ENCODE assay signal across 13 cellular contexts in the genomic region with DNA sequence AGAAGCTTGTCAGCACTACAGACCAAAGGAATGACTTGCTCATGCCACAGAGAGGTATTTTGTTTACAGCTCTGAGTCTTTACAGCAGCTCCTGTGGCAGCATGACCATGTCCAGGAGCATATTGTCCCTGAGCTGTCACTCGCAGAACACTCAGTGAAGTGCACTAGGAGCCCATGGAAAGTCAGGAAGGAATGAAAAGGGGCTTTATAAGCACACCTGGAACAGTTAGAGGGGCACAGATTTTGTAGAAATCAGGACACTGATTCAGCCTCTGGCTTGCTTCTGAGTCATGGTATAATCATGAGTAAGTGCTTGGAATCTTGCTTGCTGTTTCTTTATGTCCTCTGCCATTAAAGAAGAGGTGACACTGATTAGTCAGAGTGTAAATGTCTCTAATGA. TPM values are rescaled to one million over a fixed set of nuclear protein-coding genes. Genes with fewer than 3 reads are reported as not detected.
DNase-seq lines count a peak whose midpoint lies in the region; ATAC-seq and TF ChIP-seq lines count a peak whose summit lies in the region.
"Had no signal": no experiment of that assay in that cellular context is flagged by ENCODE, and none has a peak within 500 bp of the region (broad histone marks: within the 10 kb centered on the region; RNA-seq: fewer than 3 reads in every experiment).

No MANE protein-coding gene starts in this region.

- H3K27ac ChIP-seq in A673 (ENCODE audit: low read depth, low read length, poor library complexity, severe bottlenecking) (no peak overlapping the region), GM23248 (peak overlapping the region; percentile 63), body of pancreas (no peak overlapping the region)
- H3K27ac ChIP-seq: HL-60 had no signal

- POLR2A ChIA-PET in A673 (lab: Charles Lee; ENCODE audit: low non-redundant PET) (no interaction called here), WTC11 (lab: Charles Lee) (no interaction called here)

- peaks cover 13% of the 10 kb centered on the region for H3K4me1 Mint-ChIP-seq in WTC11
- H3K4me1 Mint-ChIP-seq: CD14-positive monocyte had no signal

- no peak overlapping the region for H2AFZ ChIP-seq in GM23248

- WGBS in GM23248 (ENCODE audit: low coverage in 1 of 2, low lambda C conversion rate in 2 of 2, missing lambda C conversion rate in 2 of 2), 2 experiments, result 86 to 95% methylated on average over 1 of the region's 1 CpG
- WGBS in body of pancreas, 2 donors, result 67 to 88% methylated on average over 1 of the region's 1 CpG

- TF ChIP-seq POLR2A in body of pancreas (IDR thresholded peaks at IDR 0.05), result no peak

- no peaks in the 10 kb centered on the region for H3K9me3 Mint-ChIP-seq in WTC11

- H3K9me3 ChIP-seq in A673 (ENCODE audit: low read depth, low read length, poor library complexity, severe bottlenecking) (no peaks in the 10 kb centered on the region), GM23248 (ENCODE audit: low read depth) (no peaks in the 10 kb centered on the region), body of pancreas (no peaks in the 10 kb centered on the region)
- H3K9me3 ChIP-seq: MG63 had no signal

- in situ Hi-C loops in GM23248 (cut with MboI), result no loop called here

- H3K36me3 Mint-ChIP-seq in WTC11, result peaks cover 12% of the 10 kb centered on the region

- peaks cover 23% of the 10 kb centered on the region for H3F3A ChIP-seq in GM23248 (ENCODE audit: insufficient read depth)

- H3K27ac Mint-ChIP-seq in WTC11, result peak overlapping the region; percentile 58; the same call in 1 of the 2 replicates
- H3K27ac Mint-ChIP-seq: CD14-positive monocyte had no signal

- no peak for TF ChIP-seq CTCF in A673 (conservative IDR thresholded peaks at IDR 0.05; ENCODE audit: low read depth, low read length)
- no peak for TF ChIP-seq CTCF in WTC11 (IDR thresholded peaks at IDR 0.05)
- TF ChIP-seq CTCF in fibroblast of pulmonary artery (IDR thresholded peaks at IDR 0.05; ENCODE audit: low read length, missing control alignments), result no peak
- TF ChIP-seq CTCF in body of pancreas (IDR thresholded peaks at IDR 0.05), result no peak

- CTCF ChIA-PET in A673 (lab: Charles Lee) (no interaction called here), WTC11 (lab: Charles Lee) (no interaction called here)

- H4K20me1 ChIP-seq in GM23248 (ENCODE audit: insufficient read depth), result no peaks in the 10 kb centered on the region

- DNase-seq in A673 (ENCODE audit: low spot score), result peak; percentile 1
- peak; percentile 83 for DNase-seq in GM23248
- DNase-seq in WTC11 (ENCODE audit: low spot score), result no peak
- peak; percentile 17 for DNase-seq in fibroblast of pulmonary artery (ENCODE audit: low read depth)
- DNase-seq in GF-D8 (lab: John Stamatoyannopoulos, UW), result no peak
- no peak for DNase-seq in activated naive CD4-positive, alpha-beta T cell treated with anti-CD3 and anti-CD28 coated beads, Interleukin-2, amount 50 U/mL, for 16 hours
- no peak for DNase-seq in body of pancreas
- no peak for DNase-seq in stimulated activated CD4-positive, alpha-beta T cell treated with anti-CD3 and anti-CD28 coated beads, Interleukin-2, amount 100 ng/mL, for 48 hours
- DNase-seq: MG63, NCI-H2227 treated with DMSO at 0.1 percent for 48 hours, T1000 had no signal

- H3K79me2 ChIP-seq in GM23248 (ENCODE audit: insufficient read depth), result peaks cover 33% of the 10 kb centered on the region

- H3K4me1 ChIP-seq in A673 (ENCODE audit: insufficient read depth, low read length, poor library complexity, severe bottlenecking), result no peaks in the 10 kb centered on the region
- peaks cover 21% of the 10 kb centered on the region for H3K4me1 ChIP-seq in GM23248 (ENCODE audit: insufficient read depth)
- H3K4me1 ChIP-seq in body of pancreas, result no peaks in the 10 kb centered on the region

- intact Hi-C loops in A673 (cut with micrococcal nuclease; ENCODE audit: unreplicated experiment) (no loop called here), body of pancreas (cut with DNase I) (no loop called here)

- peak overlapping the region; percentile 15 for H3K4me2 ChIP-seq in GM23248 (ENCODE audit: unreplicated experiment)

- H3K27me3 Mint-ChIP-seq in WTC11 (ENCODE audit: low read depth), result no peaks in the 10 kb centered on the region

- H3K4me3 Mint-ChIP-seq in WTC11, result no peak overlapping the region
- H3K4me3 Mint-ChIP-seq: CD14-positive monocyte had no signal

- no peaks in the 10 kb centered on the region for H3K27me3 ChIP-seq in A673 (replicated peaks; ENCODE audit: insufficient read depth, low read depth, low read length, poor library complexity)
- no peaks in the 10 kb centered on the region for H3K27me3 ChIP-seq in GM23248 (replicated peaks; ENCODE audit: insufficient read depth)
- H3K27me3 ChIP-seq in body of pancreas, result no peaks in the 10 kb centered on the region
- H3K27me3 ChIP-seq: MG63 had no signal

- peak overlapping the region; percentile 13; the same call in 1 of the 2 replicates for H3K9ac ChIP-seq in GM23248

- H3K9me2 ChIP-seq in GM23248 (ENCODE audit: insufficient read depth), result no peaks in the 10 kb centered on the region

- H3K4me3 ChIP-seq in A673 (ENCODE audit: low read depth, low read length, poor library complexity, severe bottlenecking) (no peak overlapping the region), GM23248 (no peak overlapping the region), fibroblast of pulmonary artery (replicated peaks; ENCODE audit: low read depth, low read length) (no peak overlapping the region), body of pancreas (no peak overlapping the region)
- H3K4me3 ChIP-seq: MG63 had no signal

- peaks cover 5% of the 10 kb centered on the region for H3K36me3 ChIP-seq in A673 (ENCODE audit: insufficient read depth, low read length, poor library complexity, severe bottlenecking)
- H3K36me3 ChIP-seq in GM23248 (ENCODE audit: low read depth), result peaks cover 18% of the 10 kb centered on the region
- peaks cover 0 to 2% of the 10 kb centered on the region in 2 donors for H3K36me3 ChIP-seq in body of pancreas (replicated peaks in 1 of 2; ENCODE audit: insufficient read depth in 1 of 2, low read depth in 2 of 2)

- ATAC-seq in WTC11 (no peak), body of pancreas (no peak)

- BruUV-seq in A673 (replicated peaks; lab: Mats Ljungman, UMichigan), result no TSS peak

TF ChIP-seq in WTC11, 78 proteins besides CTCF, POLR2A, EP300 and RAD21:
- TF ChIP-seq OVOL2 (CRISPR knock-in tag; IDR thresholded peaks at IDR 0.05; ENCODE audit: borderline replicate concordance) (no peak), ELF4 (CRISPR knock-in tag; IDR thresholded peaks at IDR 0.05; ENCODE audit: low read depth) (no peak), ZNF512 (CRISPR knock-in tag; IDR thresholded peaks at IDR 0.05; ENCODE audit: borderline replicate concordance) (no peak), GTF2I (CRISPR knock-in tag; conservative IDR thresholded peaks at IDR 0.05) (no peak), FOXJ3 (CRISPR knock-in tag; IDR thresholded peaks at IDR 0.05; ENCODE audit: borderline replicate concordance) (no peak)

RNA-seq across cellular contexts. Expression of gene TADA2A, which starts 41.0 kb away (rescaled TPM):
- total RNA-seq in A673 (2021) (17.9 and 21.4 TPM in 2 replicates), WTC11 (2021) (16.5 to 22.2 TPM (median 19.2 TPM) in 3 replicates), body of pancreas (10 to 100 TPM in 1 of 2 donors, 1 to 10 TPM in 1; 9.9 to 13.5 TPM)
- total RNA-seq in GM23248 (2014; rRNA removed; shearing (Covaris generic)), result 16.9 and 18.3 TPM in 2 replicates
- 15.1 and 16.7 TPM in 2 replicates for polyA plus RNA-seq in GM23248 (2016; fragmentation: Nextera tagmentation; extraction: Ambion mirVana)

RNA-seq across cellular contexts. Expression of gene ACACA, which starts 41.0 kb away (rescaled TPM):
- total RNA-seq in A673 (2021) (68.3 and 79.2 TPM in 2 replicates), WTC11 (2021) (167 to 177 TPM (median 173 TPM) in 3 replicates), body of pancreas (10 to 100 TPM in 1 of 2 donors, 1 to 10 TPM in 1; 9.1 to 49.1 TPM)
- 21.9 and 38.3 TPM in 2 replicates for total RNA-seq in GM23248 (2014; rRNA removed; shearing (Covaris generic))
- 10.2 and 10.3 TPM in 2 replicates for polyA plus RNA-seq in GM23248 (2016; fragmentation: Nextera tagmentation; extraction: Ambion mirVana)

RNA-seq across cellular contexts. Expression of gene DUSP14, which starts 42.0 kb away (rescaled TPM):
- total RNA-seq in A673 (2021) (13.8 and 14.0 TPM in 2 replicates), WTC11 (2021) (18.2 to 22.4 TPM (median 18.9 TPM) in 3 replicates), body of pancreas (1 to 10 TPM; 9.6 to 9.9 TPM)
- total RNA-seq in GM23248 (2014; rRNA removed; shearing (Covaris generic)), result 154 and 161 TPM in 2 replicates
- polyA plus RNA-seq in GM23248 (2016; fragmentation: Nextera tagmentation; extraction: Ambion mirVana), result 153 and 157 TPM in 2 replicates

Comparison
In these comparisons a context has a peak if more than half of its experiments do, and no peak if none do; other contexts are left out.
1. DNase-seq: peak in A673 (single experiment), GM23248 (single experiment) and fibroblast of pulmonary artery (single experiment); none in WTC11 (single experiment), GF-D8 (single experiment), activated naive CD4-positive, alpha-beta T cell treated with anti-CD3 and anti-CD28 coated beads, Interleukin-2, amount 50 U/mL, for 16 hours (single experiment), body of pancreas (0 of 4) and stimulated activated CD4-positive, alpha-beta T cell treated with anti-CD3 and anti-CD28 coated beads, Interleukin-2, amount 100 ng/mL, for 48 hours (0 of 2).